ENCODE assay signal across 16 cellular contexts in the genomic region with DNA sequence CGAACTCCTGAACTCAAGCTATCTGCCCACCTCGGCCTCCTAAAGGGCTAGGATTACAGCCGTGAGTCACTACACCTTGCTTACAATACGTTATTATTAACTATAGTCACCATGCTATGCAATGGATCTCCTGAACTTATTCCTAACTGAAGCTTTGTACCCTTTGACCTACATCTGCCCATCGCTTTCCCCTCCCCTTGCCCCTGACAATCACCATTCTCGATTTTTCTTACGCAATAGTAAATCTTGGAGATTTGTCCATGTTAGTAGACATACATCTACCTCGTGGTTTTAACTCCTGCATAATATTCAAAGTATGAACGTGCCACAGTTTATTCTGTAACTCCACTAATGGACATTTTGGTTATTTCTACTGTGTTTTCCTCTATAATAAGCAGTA.
DNase-seq lines count a peak whose midpoint lies in the region; ATAC-seq and TF ChIP-seq lines count a peak whose summit lies in the region.
"Had no signal": no experiment of that assay in that cellular context is flagged by ENCODE, and none has a peak within 500 bp of the region (broad histone marks: within the 10 kb centered on the region; RNA-seq: fewer than 3 reads in every experiment).

No MANE protein-coding gene starts in this region.

- 66 to 100% methylated on average over 3 to 6 of the region's 9 CpGs for WGBS in IMR-90 (ENCODE audit: extremely low coverage in 2 of 2, insufficient read length in 1 of 2), 2 experiments
- 91 to 96% methylated on average over 9 of the region's 9 CpGs for WGBS in endodermal cell (ENCODE audit: insufficient coverage in 1 of 2, insufficient read length in 1 of 2), 2 experiments

- no peak overlapping the region for H3K4me3 Mint-ChIP-seq in endodermal cell
- H3K4me3 Mint-ChIP-seq: CD4-positive, alpha-beta memory T cell; GM23338; HFFc6 had no signal

- no peaks in the 10 kb centered on the region for H3K27me3 Mint-ChIP-seq in endodermal cell (ENCODE audit: insufficient read depth)

- POLR2A ChIA-PET in IMR-90 (lab: Charles Lee; ENCODE audit: unreplicated experiment), result no interaction called here

- H3K4me3 ChIP-seq in IMR-90 (ENCODE audit: insufficient read depth, low read depth, low read length), result no peak overlapping the region
- H3K4me3 ChIP-seq in endodermal cell (ENCODE audit: low read length), result no peak overlapping the region
- H3K4me3 ChIP-seq: GM23338, HAP-1 had no signal

- no peak overlapping the region for H3K14ac ChIP-seq in IMR-90 (replicated peaks; ENCODE audit: low read depth, low read length)

- no peak for ATAC-seq in IMR-90 (ENCODE audit: low read depth)
- no peak for ATAC-seq in HG03045 (IDR thresholded peaks at IDR 0.05; ENCODE audit: unreplicated experiment)
- ATAC-seq: GM23338 had no signal

- H2BK120ac ChIP-seq in IMR-90 (ENCODE audit: low read depth, low read length), result no peak overlapping the region

- H2BK15ac ChIP-seq in IMR-90 (ENCODE audit: low read depth, low read length), result no peak overlapping the region

- H3K27me3 ChIP-seq in IMR-90 (ENCODE audit: control insufficient read depth, insufficient read depth, low read length) (peaks cover 18% of the 10 kb centered on the region), endodermal cell (ENCODE audit: control insufficient read depth, insufficient read depth, low read length, poor library complexity, severe bottlenecking) (no peaks in the 10 kb centered on the region)

- no peaks in the 10 kb centered on the region for H3K36me3 Mint-ChIP-seq in endodermal cell (ENCODE audit: low read depth)
- H3K36me3 Mint-ChIP-seq: CD4-positive, alpha-beta memory T cell had no signal

- H4K91ac ChIP-seq in IMR-90 (ENCODE audit: insufficient read depth, low read depth, low read length), result no peak overlapping the region

- no peak overlapping the region for H4K8ac ChIP-seq in IMR-90 (ENCODE audit: low read depth in 2 of 2, low read length in 2 of 2)

- in situ Hi-C loops in IMR-90 (cut with MboI; ENCODE audit: low sequenced_read_pairs), result no loop called here

- no peak overlapping the region for H2BK5ac ChIP-seq in IMR-90 (ENCODE audit: low read depth, low read length, poor library complexity, severe bottlenecking)

- H3K27ac ChIP-seq in IMR-90 (ENCODE audit: insufficient read depth, low read length) (no peak overlapping the region), endodermal cell (ENCODE audit: low read depth, low read length) (no peak overlapping the region)

- no peak overlapping the region for H3K56ac ChIP-seq in IMR-90 (ENCODE audit: extremely low read depth, insufficient read depth, low read length)

- H3K9me3 Mint-ChIP-seq in endodermal cell, result no peaks in the 10 kb centered on the region
- H3K9me3 Mint-ChIP-seq: CD4-positive, alpha-beta memory T cell; HFFc6 had no signal

- H2BK20ac ChIP-seq in IMR-90 (ENCODE audit: low read depth, low read length), result no peak overlapping the region

- TF ChIP-seq POLR2A in IMR-90 (IDR thresholded peaks at IDR 0.05; ENCODE audit: low read depth, low read length), result no peak

- peaks cover 22% of the 10 kb centered on the region for H3K4me1 Mint-ChIP-seq in endodermal cell
- H3K4me1 Mint-ChIP-seq: CD4-positive, alpha-beta memory T cell had no signal

- no peak overlapping the region for H2AK9ac ChIP-seq in IMR-90 (replicated peaks; ENCODE audit: low read depth, low read length, poor library complexity)

- no TSS peak for BruUV-seq in IMR-90 (replicated peaks; lab: Mats Ljungman, UMichigan)

- no peak overlapping the region for H3K18ac ChIP-seq in IMR-90 (ENCODE audit: low read depth, low read length)

- H3K4ac ChIP-seq in IMR-90 (ENCODE audit: low read depth, low read length), result no peak overlapping the region

- TF ChIP-seq RAD21 in IMR-90 (IDR thresholded peaks at IDR 0.05; ENCODE audit: low read length), result no peak
- TF ChIP-seq RAD21 in Ishikawa (IDR thresholded peaks at IDR 0.05; ENCODE audit: low read depth), result no peak

- no peak for TF ChIP-seq EP300 in Ishikawa (IDR thresholded peaks at IDR 0.05; ENCODE audit: borderline replicate concordance)

- intact Hi-C loops in IMR-90 (cut with micrococcal nuclease), result no loop called here

- H2AFZ ChIP-seq in IMR-90 (replicated peaks; ENCODE audit: low read length, poor library complexity), result no peak overlapping the region
- H2AFZ ChIP-seq: GM23338 had no signal

- no peaks in the 10 kb centered on the region for H4K20me1 ChIP-seq in IMR-90 (ENCODE audit: insufficient read depth, low read length)

- H3K27ac Mint-ChIP-seq in endodermal cell, result no peak overlapping the region
- H3K27ac Mint-ChIP-seq: CD4-positive, alpha-beta memory T cell; HFFc6 had no signal

- no peak overlapping the region for H2AK5ac ChIP-seq in IMR-90 (ENCODE audit: low read depth, low read length)

- H4K5ac ChIP-seq in IMR-90 (ENCODE audit: low read depth, low read length), result no peak overlapping the region

- CTCF ChIA-PET in IMR-90 (lab: Yijun Ruan, JAX), result no interaction called here

- H3K9me1 ChIP-seq in IMR-90 (ENCODE audit: insufficient read depth, low read length), result no peaks in the 10 kb centered on the region

- H3K9ac ChIP-seq in IMR-90 (ENCODE audit: low read depth, low read length) (no peak overlapping the region), endodermal cell (ENCODE audit: extremely low read depth, low read length, poor library complexity, severe bottlenecking) (no peak overlapping the region)

- no peaks in the 10 kb centered on the region for H3K4me1 ChIP-seq in IMR-90 (ENCODE audit: control insufficient read depth, insufficient read depth, low read length)
- H3K4me1 ChIP-seq in endodermal cell (ENCODE audit: control insufficient read depth, insufficient read depth, low read length), result peaks cover 11% of the 10 kb centered on the region

- H3K23ac ChIP-seq in IMR-90 (ENCODE audit: low read depth, low read length), result no peak overlapping the region

- H3K9me3 ChIP-seq in IMR-90 (ENCODE audit: control insufficient read depth, insufficient read depth, low read length) (no peaks in the 10 kb centered on the region), endodermal cell (ENCODE audit: control insufficient read depth, low read length) (no peaks in the 10 kb centered on the region)
- H3K9me3 ChIP-seq: HAP-1 had no signal

- dilution Hi-C loops in IMR-90 (cut with HindIII; ENCODE audit: low sequenced_read_pairs, unreplicated experiment), result no loop called here

- TF ChIP-seq CTCF in IMR-90 (conservative IDR thresholded peaks at IDR 0.05; ENCODE audit: low read depth, low read length) (no peak), endodermal cell (conservative IDR thresholded peaks at IDR 0.05) (no peak)

- no peaks in the 10 kb centered on the region for H3K79me1 ChIP-seq in IMR-90 (ENCODE audit: low read depth in 1 of 2, low read length in 2 of 2)

- DNase-seq in IMR-90 (no peak), endodermal cell (peak; percentile 44), hepatic stellate cell (ENCODE audit: low spot score) (no peak)
- DNase-seq in activated naive CD4-positive, alpha-beta T cell treated with anti-CD3 and anti-CD28 coated beads, Interleukin-2, amount 50 U/mL, for 16 hours, result no peak
- DNase-seq: C1 segment of cervical spinal cord; Calu3; CD4-positive, alpha-beta memory T cell; COR-L47; DMS53; DMS79 treated with DMSO at 0.1 percent for 48 hours; GF-D8; HFFc6 had no signal

- H3K4me2 ChIP-seq in IMR-90 (ENCODE audit: low read depth, low read length), result no peak overlapping the region
- H3K4me2 ChIP-seq: GM23338 had no signal

- no peaks in the 10 kb centered on the region for H3K36me3 ChIP-seq in IMR-90 (ENCODE audit: control insufficient read depth, insufficient read depth, low read length)
- H3K36me3 ChIP-seq in endodermal cell (ENCODE audit: control insufficient read depth, insufficient read depth, low read length), result no peaks in the 10 kb centered on the region
- H3K36me3 ChIP-seq: HAP-1 had no signal

TF ChIP-seq in IMR-90, 13 proteins besides CTCF, POLR2A, EP300 and RAD21:
- peak; percentile 93 for TF ChIP-seq CEBPB (IDR thresholded peaks at IDR 0.05; ENCODE audit: low read depth, low read length)
- TF ChIP-seq FOS (IDR thresholded peaks at IDR 0.05; ENCODE audit: low read depth, low read length), result no peak

TF ChIP-seq in Ishikawa, 13 proteins besides CTCF, POLR2A, EP300 and RAD21:
- no peak for TF ChIP-seq NFIC (IDR thresholded peaks at IDR 0.05)
- TF ChIP-seq CEBPB (IDR thresholded peaks at IDR 0.05), result peak; percentile 43; the same call in 1 of the 2 replicates
- TF ChIP-seq, protein P1, sequence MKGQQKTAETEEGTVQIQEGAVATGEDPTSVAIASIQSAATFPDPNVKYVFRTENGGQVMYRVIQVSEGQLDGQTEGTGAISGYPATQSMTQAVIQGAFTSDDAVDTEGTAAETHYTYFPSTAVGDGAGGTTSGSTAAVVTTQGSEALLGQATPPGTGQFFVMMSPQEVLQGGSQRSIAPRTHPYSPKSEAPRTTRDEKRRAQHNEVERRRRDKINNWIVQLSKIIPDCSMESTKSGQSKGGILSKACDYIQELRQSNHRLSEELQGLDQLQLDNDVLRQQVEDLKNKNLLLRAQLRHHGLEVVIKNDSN (IDR thresholded peaks at IDR 0.05), result no peak
